1 cellular context compared by ENCODE assay signal in the genomic region with DNA sequence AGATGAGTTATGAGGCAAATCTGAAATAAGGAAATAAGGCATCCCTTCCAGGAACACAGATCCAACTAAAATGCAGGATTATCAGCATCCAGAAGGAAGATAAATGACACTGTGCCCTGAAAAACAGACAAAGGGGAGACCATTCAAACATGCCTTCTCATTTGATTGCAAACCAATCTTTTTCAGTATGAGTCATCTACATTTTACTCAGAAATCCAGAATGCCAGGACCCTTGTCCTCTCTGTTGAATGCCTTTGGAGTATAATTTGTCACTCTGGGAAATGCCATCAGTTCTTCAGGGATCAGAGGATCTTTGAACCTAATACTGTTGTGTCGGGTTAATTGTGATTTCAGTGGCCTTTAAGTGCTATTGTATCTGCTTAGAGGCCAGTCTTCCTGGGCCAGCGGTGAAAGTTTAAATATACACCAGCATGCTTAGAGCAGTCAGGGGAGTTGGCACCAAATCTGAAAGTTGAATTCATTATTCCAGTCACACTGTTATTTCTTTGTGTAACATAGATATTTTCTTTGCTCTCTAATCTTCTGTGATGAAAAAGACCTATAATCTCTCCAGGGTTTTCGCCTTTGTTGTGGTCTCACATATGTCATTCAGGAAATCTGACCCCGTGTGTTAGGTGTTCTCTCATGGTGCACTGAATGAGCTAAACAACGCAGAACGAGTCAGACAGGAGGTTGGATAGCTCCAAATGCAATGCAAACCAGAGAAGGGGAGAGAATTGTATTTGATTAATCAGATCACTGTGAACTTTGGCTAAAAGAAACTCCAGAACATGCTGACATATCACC.
TF ChIP-seq lines count a peak whose summit lies in the region.

No MANE protein-coding gene starts in this region.

TF ChIP-seq in GM23338, 12 proteins besides CTCF, POLR2A, EP300 and RAD21 (continued from another document):
- TF ChIP-seq, protein P1, sequence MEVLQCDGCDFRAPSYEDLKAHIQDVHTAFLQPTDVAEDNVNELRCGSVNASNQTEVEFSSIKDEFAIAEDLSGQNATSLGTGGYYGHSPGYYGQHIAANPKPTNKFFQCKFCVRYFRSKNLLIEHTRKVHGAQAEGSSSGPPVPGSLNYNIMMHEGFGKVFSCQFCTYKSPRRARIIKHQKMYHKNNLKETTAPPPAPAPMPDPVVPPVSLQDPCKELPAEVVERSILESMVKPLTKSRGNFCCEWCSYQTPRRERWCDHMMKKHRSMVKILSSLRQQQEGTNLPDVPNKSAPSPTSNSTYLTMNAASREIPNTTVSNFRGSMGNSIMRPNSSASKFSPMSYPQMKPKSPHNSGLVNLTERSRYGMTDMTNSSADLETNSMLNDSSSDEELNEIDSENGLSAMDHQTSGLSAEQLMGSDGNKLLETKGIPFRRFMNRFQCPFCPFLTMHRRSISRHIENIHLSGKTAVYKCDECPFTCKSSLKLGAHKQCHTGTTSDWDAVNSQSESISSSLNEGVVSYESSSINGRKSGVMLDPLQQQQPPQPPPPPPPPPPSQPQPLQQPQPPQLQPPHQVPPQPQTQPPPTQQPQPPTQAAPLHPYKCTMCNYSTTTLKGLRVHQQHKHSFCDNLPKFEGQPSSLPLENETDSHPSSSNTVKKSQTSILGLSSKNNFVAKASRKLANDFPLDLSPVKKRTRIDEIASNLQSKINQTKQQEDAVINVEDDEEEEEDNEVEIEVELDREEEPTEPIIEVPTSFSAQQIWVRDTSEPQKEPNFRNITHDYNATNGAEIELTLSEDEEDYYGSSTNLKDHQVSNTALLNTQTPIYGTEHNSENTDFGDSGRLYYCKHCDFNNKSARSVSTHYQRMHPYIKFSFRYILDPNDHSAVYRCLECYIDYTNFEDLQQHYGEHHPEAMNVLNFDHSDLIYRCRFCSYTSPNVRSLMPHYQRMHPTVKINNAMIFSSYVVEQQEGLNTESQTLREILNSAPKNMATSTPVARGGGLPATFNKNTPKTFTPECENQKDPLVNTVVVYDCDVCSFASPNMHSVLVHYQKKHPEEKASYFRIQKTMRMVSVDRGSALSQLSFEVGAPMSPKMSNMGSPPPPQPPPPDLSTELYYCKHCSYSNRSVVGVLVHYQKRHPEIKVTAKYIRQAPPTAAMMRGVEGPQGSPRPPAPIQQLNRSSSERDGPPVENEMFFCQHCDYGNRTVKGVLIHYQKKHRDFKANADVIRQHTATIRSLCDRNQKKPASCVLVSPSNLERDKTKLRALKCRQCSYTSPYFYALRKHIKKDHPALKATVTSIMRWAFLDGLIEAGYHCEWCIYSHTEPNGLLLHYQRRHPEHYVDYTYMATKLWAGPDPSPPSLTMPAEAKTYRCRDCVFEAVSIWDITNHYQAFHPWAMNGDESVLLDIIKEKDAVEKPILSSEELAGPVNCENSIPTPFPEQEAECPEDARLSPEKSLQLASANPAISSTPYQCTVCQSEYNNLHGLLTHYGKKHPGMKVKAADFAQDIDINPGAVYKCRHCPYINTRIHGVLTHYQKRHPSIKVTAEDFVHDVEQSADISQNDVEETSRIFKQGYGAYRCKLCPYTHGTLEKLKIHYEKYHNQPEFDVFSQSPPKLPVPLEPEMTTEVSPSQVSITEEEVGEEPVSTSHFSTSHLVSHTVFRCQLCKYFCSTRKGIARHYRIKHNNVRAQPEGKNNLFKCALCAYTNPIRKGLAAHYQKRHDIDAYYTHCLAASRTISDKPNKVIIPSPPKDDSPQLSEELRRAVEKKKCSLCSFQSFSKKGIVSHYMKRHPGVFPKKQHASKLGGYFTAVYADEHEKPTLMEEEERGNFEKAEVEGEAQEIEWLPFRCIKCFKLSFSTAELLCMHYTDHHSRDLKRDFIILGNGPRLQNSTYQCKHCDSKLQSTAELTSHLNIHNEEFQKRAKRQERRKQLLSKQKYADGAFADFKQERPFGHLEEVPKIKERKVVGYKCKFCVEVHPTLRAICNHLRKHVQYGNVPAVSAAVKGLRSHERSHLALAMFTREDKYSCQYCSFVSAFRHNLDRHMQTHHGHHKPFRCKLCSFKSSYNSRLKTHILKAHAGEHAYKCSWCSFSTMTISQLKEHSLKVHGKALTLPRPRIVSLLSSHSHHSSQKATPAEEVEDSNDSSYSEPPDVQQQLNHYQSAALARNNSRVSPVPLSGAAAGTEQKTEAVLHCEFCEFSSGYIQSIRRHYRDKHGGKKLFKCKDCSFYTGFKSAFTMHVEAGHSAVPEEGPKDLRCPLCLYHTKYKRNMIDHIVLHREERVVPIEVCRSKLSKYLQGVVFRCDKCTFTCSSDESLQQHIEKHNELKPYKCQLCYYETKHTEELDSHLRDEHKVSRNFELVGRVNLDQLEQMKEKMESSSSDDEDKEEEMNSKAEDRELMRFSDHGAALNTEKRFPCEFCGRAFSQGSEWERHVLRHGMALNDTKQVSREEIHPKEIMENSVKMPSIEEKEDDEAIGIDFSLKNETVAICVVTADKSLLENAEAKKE (CRISPR knock-in tag; IDR thresholded peaks at IDR 0.05), result no peak
